ENCODE assay signal across 11 cellular contexts in the genomic region with DNA sequence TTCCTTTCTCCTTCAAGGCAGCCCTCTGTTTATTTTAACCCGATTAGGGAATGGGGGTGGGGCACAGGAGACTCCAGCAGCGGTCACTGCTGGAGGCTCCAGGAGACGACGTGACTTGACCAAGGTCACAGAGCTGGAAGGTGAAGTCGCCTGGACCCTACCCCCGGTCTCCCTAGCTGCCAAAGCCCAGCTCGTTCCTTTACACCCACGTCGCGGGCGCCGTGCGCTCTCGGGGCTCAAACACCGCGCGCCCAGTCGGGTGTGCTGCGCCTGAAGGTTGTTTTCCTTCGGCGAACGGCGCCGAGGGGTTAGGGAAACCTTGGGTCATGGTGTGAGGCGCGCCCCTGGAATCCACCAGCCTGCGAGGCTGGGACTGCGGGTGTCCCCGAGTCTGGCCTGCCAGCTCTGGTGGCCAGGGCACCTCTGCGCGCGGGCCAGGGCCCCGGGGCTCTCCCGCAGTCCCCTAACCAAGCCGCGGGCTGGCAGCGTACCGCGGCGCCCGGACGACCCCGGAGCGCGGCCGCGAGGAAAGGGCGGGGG. TPM values are rescaled to one million over a fixed set of nuclear protein-coding genes. Genes with fewer than 3 reads are reported as not detected.
DNase-seq lines count a peak whose midpoint lies in the region; ATAC-seq and TF ChIP-seq lines count a peak whose summit lies in the region.
"Had no signal": no experiment of that assay in that cellular context is flagged by ENCODE, and none has a peak within 500 bp of the region (broad histone marks: within the 10 kb centered on the region; RNA-seq: fewer than 3 reads in every experiment).

No MANE protein-coding gene starts in this region.

- peaks cover 10% of the 10 kb centered on the region for H3K4me1 Mint-ChIP-seq in activated CD4-positive, alpha-beta memory T cell treated with anti-CD3 and anti-CD28 coated beads, Interleukin-2, amount 10 ng/mL, durations not matched to agents 7 days and 5 days
- H3K4me1 Mint-ChIP-seq in activated CD4-positive, alpha-beta memory T cell treated with anti-CD3 and anti-CD28 coated beads for 36 hours (ENCODE audit: low read depth) = peaks cover 12% of the 10 kb centered on the region

- peak overlapping the region; percentile 72 for H2AFZ ChIP-seq in PC-9
- no peak overlapping the region for H2AFZ ChIP-seq in hepatocyte
- no peak overlapping the region for H2AFZ ChIP-seq in smooth muscle cell (ENCODE audit: low read depth)

- WGBS in hepatocyte (ENCODE audit: low lambda C conversion rate, missing lambda C conversion rate) = under 1% methylated on average over 44 of the region's 48 CpGs
- WGBS in smooth muscle cell (ENCODE audit: low lambda C conversion rate) = 1% methylated on average over 48 of the region's 48 CpGs

- H3K9me3 ChIP-seq in PC-9 (ENCODE audit: insufficient read depth, low read depth) (no peaks in the 10 kb centered on the region), hepatocyte (ENCODE audit: low read depth) (no peaks in the 10 kb centered on the region), smooth muscle cell (replicated peaks; ENCODE audit: low read depth) (no peaks in the 10 kb centered on the region)

- peaks cover 24% of the 10 kb centered on the region for H3K27me3 ChIP-seq in PC-9 (ENCODE audit: insufficient read depth, low read depth)
- H3K27me3 ChIP-seq in hepatocyte = peaks cover 70% of the 10 kb centered on the region
- H3K27me3 ChIP-seq in smooth muscle cell (ENCODE audit: low read depth) = peaks cover 89% of the 10 kb centered on the region

- H3K4me3 Mint-ChIP-seq in activated CD4-positive, alpha-beta memory T cell treated with anti-CD3 and anti-CD28 coated beads, Interleukin-2, amount 10 ng/mL, durations not matched to agents 7 days and 5 days = peak overlapping the region; percentile 21
- H3K4me3 Mint-ChIP-seq in activated CD4-positive, alpha-beta memory T cell treated with anti-CD3 and anti-CD28 coated beads for 36 hours = no peak overlapping the region

- H3K36me3 Mint-ChIP-seq in activated CD4-positive, alpha-beta memory T cell treated with anti-CD3 and anti-CD28 coated beads, Interleukin-2, amount 10 ng/mL, durations not matched to agents 7 days and 5 days (ENCODE audit: low read depth) = no peaks in the 10 kb centered on the region
- no peaks in the 10 kb centered on the region for H3K36me3 Mint-ChIP-seq in activated CD4-positive, alpha-beta memory T cell treated with anti-CD3 and anti-CD28 coated beads for 36 hours

- no peak for DNase-seq in activated CD4-positive, alpha-beta memory T cell treated with anti-CD3 and anti-CD28 coated beads, Interleukin-2, amount 10 ng/mL, durations not matched to agents 7 days and 5 days
- DNase-seq in activated CD4-positive, alpha-beta memory T cell treated with anti-CD3 and anti-CD28 coated beads for 36 hours = no peak
- DNase-seq in PC-9 = no peak
- DNase-seq in hepatocyte (ENCODE audit: low spot score) = no peak
- no peak for DNase-seq in smooth muscle cell (lab: John Stamatoyannopoulos, UW; ENCODE audit: unreplicated experiment)
- no peak for DNase-seq in effector CD4-positive, alpha-beta T cell
- DNase-seq: AML-193 had no signal

- H3K27ac ChIP-seq in PC-9 (no peak overlapping the region), hepatocyte (no peak overlapping the region), smooth muscle cell (ENCODE audit: low read depth) (no peak overlapping the region)

- peaks cover 63% of the 10 kb centered on the region for H3K27me3 Mint-ChIP-seq in activated CD4-positive, alpha-beta memory T cell treated with anti-CD3 and anti-CD28 coated beads, Interleukin-2, amount 10 ng/mL, durations not matched to agents 7 days and 5 days
- H3K27me3 Mint-ChIP-seq in activated CD4-positive, alpha-beta memory T cell treated with anti-CD3 and anti-CD28 coated beads for 36 hours = peaks cover 52% of the 10 kb centered on the region

- 0 out of 2 replicates have a peak, but pooled peaks cover 5% of the 10 kb centered on the region for H3K79me2 ChIP-seq in PC-9 (ENCODE audit: low read depth)
- H3K79me2 ChIP-seq in hepatocyte = no peaks in the 10 kb centered on the region
- H3K79me2 ChIP-seq in smooth muscle cell (ENCODE audit: low read depth) = no peaks in the 10 kb centered on the region

- H3K9ac ChIP-seq in smooth muscle cell (ENCODE audit: low read depth) = no peak overlapping the region

- H4K20me1 ChIP-seq in PC-9 (ENCODE audit: insufficient read depth) (no peaks in the 10 kb centered on the region; the same call in 1 of the 2 replicates), hepatocyte (ENCODE audit: insufficient read depth, poor library complexity, severe bottlenecking) (no peaks in the 10 kb centered on the region), smooth muscle cell (ENCODE audit: low read depth) (no peaks in the 10 kb centered on the region)

- peak overlapping the region; percentile 81 for H3K4me2 ChIP-seq in PC-9
- peak overlapping the region; percentile 92 for H3K4me2 ChIP-seq in hepatocyte
- peak overlapping the region; percentile 82 for H3K4me2 ChIP-seq in smooth muscle cell

- BruUV-seq in PC-9 (replicated peaks; lab: Mats Ljungman, UMichigan) = no TSS peak

- POLR2A ChIA-PET in activated CD4-positive, alpha-beta memory T cell treated with anti-CD3 and anti-CD28 coated beads, Interleukin-2, amount 10 ng/mL, durations not matched to agents 7 days and 5 days (lab: Charles Lee) = interaction anchor here (1.1 kb wide), 1 partner anchor 9 kb away, joined by 3 read pairs; no protein-coding TSS in a partner anchor
- POLR2A ChIA-PET in activated CD4-positive, alpha-beta memory T cell treated with anti-CD3 and anti-CD28 coated beads for 36 hours (lab: Charles Lee) = no interaction called here
- POLR2A ChIA-PET in PC-9 (lab: Charles Lee; ENCODE audit: unreplicated experiment) = no interaction called here

- no peak overlapping the region for H3K27ac Mint-ChIP-seq in activated CD4-positive, alpha-beta memory T cell treated with anti-CD3 and anti-CD28 coated beads, Interleukin-2, amount 10 ng/mL, durations not matched to agents 7 days and 5 days
- H3K27ac Mint-ChIP-seq in activated CD4-positive, alpha-beta memory T cell treated with anti-CD3 and anti-CD28 coated beads for 36 hours = no peak overlapping the region

- H3K9me3 Mint-ChIP-seq in activated CD4-positive, alpha-beta memory T cell treated with anti-CD3 and anti-CD28 coated beads, Interleukin-2, amount 10 ng/mL, durations not matched to agents 7 days and 5 days = no peaks in the 10 kb centered on the region
- no peaks in the 10 kb centered on the region for H3K9me3 Mint-ChIP-seq in activated CD4-positive, alpha-beta memory T cell treated with anti-CD3 and anti-CD28 coated beads for 36 hours

- intact Hi-C loops in activated CD4-positive, alpha-beta memory T cell treated with anti-CD3 and anti-CD28 coated beads for 36 hours (cut with micrococcal nuclease) = loop anchor here (5.0 kb wide), 1 partner anchor 148 kb away; no protein-coding TSS in a partner anchor
- intact Hi-C loops in PC-9 (cut with micrococcal nuclease; ENCODE audit: unreplicated experiment) = no loop called here

- ATAC-seq in GM19397 (IDR thresholded peaks at IDR 0.05; ENCODE audit: unreplicated experiment) (no peak), GM19023 (IDR thresholded peaks at IDR 0.05; ENCODE audit: unreplicated experiment) (no peak)

- peak overlapping the region; percentile 61 for H3K4me3 ChIP-seq in PC-9
- peak overlapping the region; percentile 16 for H3K4me3 ChIP-seq in hepatocyte
- H3K4me3 ChIP-seq in smooth muscle cell = peak overlapping the region; percentile 38

- CTCF ChIA-PET in activated CD4-positive, alpha-beta memory T cell treated with anti-CD3 and anti-CD28 coated beads, Interleukin-2, amount 10 ng/mL, durations not matched to agents 7 days and 5 days (lab: Charles Lee) = no interaction called here
- CTCF ChIA-PET in activated CD4-positive, alpha-beta memory T cell treated with anti-CD3 and anti-CD28 coated beads for 36 hours (lab: Charles Lee) = interaction anchor here (1.4 kb wide), 1 partner anchor 149 kb away, joined by 5 read pairs; no protein-coding TSS in a partner anchor
- CTCF ChIA-PET in PC-9 (lab: Charles Lee) = interaction anchor here (0.6 to 1.0 kb wide), 2 partner anchors 149 to 257 kb away, joined by 4 to 5 read pairs; no protein-coding TSS in a partner anchor

- no peaks in the 10 kb centered on the region for H3K9me2 ChIP-seq in PC-9 (ENCODE audit: insufficient read depth)
- H3K9me2 ChIP-seq in hepatocyte (replicated peaks; ENCODE audit: insufficient read depth) = no peaks in the 10 kb centered on the region

- H3F3A ChIP-seq in PC-9 (ENCODE audit: insufficient read depth, low read depth) (no peaks in the 10 kb centered on the region; the same call in 1 of the 2 replicates), smooth muscle cell (ENCODE audit: low read depth) (no peaks in the 10 kb centered on the region)

- H3K36me3 ChIP-seq in PC-9 (ENCODE audit: low read depth) (no peaks in the 10 kb centered on the region), hepatocyte (replicated peaks; ENCODE audit: insufficient read depth, low read depth) (no peaks in the 10 kb centered on the region), smooth muscle cell (ENCODE audit: low read depth) (no peaks in the 10 kb centered on the region)

- TF ChIP-seq CTCF in PC-9 (conservative IDR thresholded peaks at IDR 0.05) (no peak), hepatocyte (IDR thresholded peaks at IDR 0.05; ENCODE audit: poor library complexity) (no peak), smooth muscle cell (IDR thresholded peaks at IDR 0.05; ENCODE audit: borderline replicate concordance, insufficient read depth, poor library complexity, severe bottlenecking) (no peak)

- H3K4me1 ChIP-seq in PC-9 (replicated peaks; ENCODE audit: insufficient read depth) (peaks cover 13% of the 10 kb centered on the region), hepatocyte (ENCODE audit: insufficient read depth) (peaks cover 11% of the 10 kb centered on the region), smooth muscle cell (ENCODE audit: low read depth) (peaks cover 14% of the 10 kb centered on the region)

RNA-seq across cellular contexts. Expression of gene UNC5A, which starts 0.7 kb away (rescaled TPM):
- total RNA-seq in activated CD4-positive, alpha-beta memory T cell treated with anti-CD3 and anti-CD28 coated beads, Interleukin-2, amount 10 ng/mL, durations not matched to agents 7 days and 5 days = not detected
- not detected for total RNA-seq in activated CD4-positive, alpha-beta memory T cell treated with anti-CD3 and anti-CD28 coated beads for 36 hours
- 3.1 and 3.6 TPM in 2 replicates for total RNA-seq in PC-9 (2021)
- total RNA-seq in hepatocyte = 0.10 and 0.12 TPM in 2 replicates
- 0.39 and 1.1 TPM in 2 replicates for polyA plus RNA-seq in hepatocyte
- total RNA-seq in smooth muscle cell = not detected in 2 replicates
- polyA plus RNA-seq in smooth muscle cell = not detected in 2 replicates
- total RNA-seq: activated CD8-positive, alpha-beta memory T cell treated with anti-CD3 and anti-CD28 coated beads for 36 hours; NCI-H460 had no signal
